Comparison of ENCODE assay signal across 15 cellular contexts in the genomic region with DNA sequence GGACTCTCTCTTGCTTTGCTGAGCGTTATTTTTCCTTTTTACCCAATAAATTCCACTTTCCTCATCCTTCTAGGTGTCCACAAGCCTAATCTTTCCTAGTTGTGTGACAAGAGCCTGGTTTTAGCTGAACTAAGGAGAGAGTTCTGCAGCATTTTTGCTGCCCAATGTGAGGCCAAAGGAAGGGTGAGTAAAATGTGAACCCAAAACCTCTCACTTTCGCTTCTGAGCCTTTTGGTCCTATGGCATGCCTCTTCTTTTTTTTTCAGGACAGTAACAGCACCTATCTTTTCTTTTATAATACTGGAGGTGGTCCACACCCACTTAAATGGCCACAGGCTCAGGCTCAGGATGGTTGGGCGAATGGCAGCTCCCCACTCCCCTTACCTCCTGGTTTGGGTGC.
A peak's percentile ranks its signal among the peaks of the same experiment; 100 is the strongest.
DNase-seq lines count a peak whose midpoint lies in the region; ATAC-seq, FAIRE-seq and TF ChIP-seq lines count a peak whose summit lies in the region.
"Had no signal": no experiment of that assay in that cellular context is flagged by ENCODE, and none has a peak within 500 bp of the region (broad histone marks: within the 10 kb centered on the region; RNA-seq: fewer than 3 reads in every experiment).

No MANE protein-coding gene starts in this region.

- no peak overlapping the region for H3K9ac ChIP-seq in GM12878 (ENCODE audit: control insufficient read depth, insufficient read depth, low read length)
- H3K9ac ChIP-seq: GM23248 had no signal

- H3K79me2 ChIP-seq in GM12878 (ENCODE audit: control insufficient read depth, insufficient read depth, low read length): no peaks in the 10 kb centered on the region

- no peak overlapping the region for H3K4me2 ChIP-seq in GM12878 (ENCODE audit: control insufficient read depth, insufficient read depth)

- no peaks in the 10 kb centered on the region for H3K9me3 ChIP-seq in GM12878 (replicated peaks; ENCODE audit: control insufficient read depth, insufficient read depth, low read length)
- H3K9me3 ChIP-seq in upper lobe of right lung: peaks cover 24% of the 10 kb centered on the region

- peaks cover 0 to 9% of the 10 kb centered on the region in 2 experiments; a peak in 1 of 4 replicates for H3K36me3 ChIP-seq in GM12878 (ENCODE audit: control insufficient read depth in 2 of 2, insufficient read depth in 2 of 2, low read length in 1 of 2)
- H3K36me3 ChIP-seq in upper lobe of right lung: peaks cover 7% of the 10 kb centered on the region

- no peak for FAIRE-seq in GM12878 (lab: Jason Lieb, UNC)
- FAIRE-seq: A204.1, H54 had no signal

- TF ChIP-seq CTCF in GM12878 (IDR thresholded peaks at IDR 0.05 in 2 of 3, conservative IDR thresholded peaks at IDR 0.05 in 1 of 3; ENCODE audit: control insufficient read depth in 2 of 3, extremely low read depth in 1 of 3, insufficient read depth in 1 of 3, low read depth in 3 of 3, low read length in 3 of 3) (no peak), upper lobe of right lung (IDR thresholded peaks at IDR 0.05) (no peak)

- 96% methylated on average over 3 of the region's 3 CpGs for WGBS in GM12878 (ENCODE audit: insufficient coverage, insufficient replicate concordance, low lambda C conversion rate, missing lambda C conversion rate)

- DNase-seq in GM12878 (ENCODE audit: low read depth, low spot score) (no peak), upper lobe of right lung (no peak), ureter (ENCODE audit: low spot score) (no peak), cerebellum (ENCODE audit: low spot score) (no peak)
- no peak for DNase-seq in stimulated activated CD4-positive, alpha-beta T cell treated with anti-CD3 and anti-CD28 coated beads, Interleukin-4, amount 100 ng/mL, for 4 hours
- DNase-seq: C1 segment of cervical spinal cord; Calu3; CD4-positive, alpha-beta T cell; DMS 273 treated with DMSO at 0.1 percent for 48 hours; GM23248 had no signal

- H3K27me3 ChIP-seq in GM12878 (replicated peaks in 1 of 2; ENCODE audit: control insufficient read depth in 2 of 2, insufficient read depth in 2 of 2, low read length in 1 of 2) (no peaks in the 10 kb centered on the region), upper lobe of right lung (no peaks in the 10 kb centered on the region)

- no peak overlapping the region for H2AFZ ChIP-seq in GM12878 (ENCODE audit: control insufficient read depth, low read depth, low read length)
- H2AFZ ChIP-seq: GM23248 had no signal

- SMC1A ChIA-PET in GM12878 (lab: Charles Lee; ENCODE audit: uncharacterized antibody, unreplicated experiment): no interaction called here

- H3K27ac ChIP-seq in GM12878 (ENCODE audit: control insufficient read depth, insufficient read depth) (no peak overlapping the region), upper lobe of right lung (no peak overlapping the region)
- H3K27ac ChIP-seq: GM23248 had no signal

- no peak for TF ChIP-seq EP300 in GM12878 (IDR thresholded peaks at IDR 0.05; ENCODE audit: borderline replicate concordance in 1 of 2, control insufficient read depth in 1 of 2, low read depth in 2 of 2, low read length in 2 of 2)

- H3K4me1 ChIP-seq in GM12878 (ENCODE audit: control insufficient read depth, insufficient read depth, low read length) (peaks cover 6% of the 10 kb centered on the region; the same call in 1 of the 2 replicates), upper lobe of right lung (no peaks in the 10 kb centered on the region)

- H4K20me1 ChIP-seq in GM12878 (ENCODE audit: control insufficient read depth, insufficient read depth): no peaks in the 10 kb centered on the region

- POLR2A ChIA-PET in GM12878 (lab: Charles Lee): no interaction called here

- RAD21 ChIA-PET in GM12878 (lab: Charles Lee; ENCODE audit: unreplicated experiment): no interaction called here

- no peak for TF ChIP-seq POLR2A in GM12878 (IDR thresholded peaks at IDR 0.05; ENCODE audit: low read depth, low read length)

- no TSS peak for BruUV-seq in GM12878 (replicated peaks; lab: Mats Ljungman, UMichigan)

- ATAC-seq in GM18511 (IDR thresholded peaks at IDR 0.05; ENCODE audit: unreplicated experiment) (peak; percentile 58), HG03432 (IDR thresholded peaks at IDR 0.05; ENCODE audit: unreplicated experiment) (peak; percentile 68), GM12878 (peak; percentile 71), upper lobe of right lung (peak; percentile 20)
- ATAC-seq: HCT116 had no signal

- intact Hi-C loops in GM12878 (cut with micrococcal nuclease; ENCODE audit: unreplicated experiment): no loop called here
- intact Hi-C loops in upper lobe of right lung (cut with DNase I): no loop called here

- in situ Hi-C loops in GM12878 (cut with MboI): no loop called here

- CTCF ChIA-PET in GM12878 (lab: Yijun Ruan, JAX): interaction anchor here (1.1 to 1.2 kb wide), 2 partner anchors 8 to 944 kb away, joined by 3 to 4 read pairs; no protein-coding TSS in a partner anchor

- TF ChIP-seq RAD21 in GM12878 (IDR thresholded peaks at IDR 0.05; ENCODE audit: insufficient read depth, low read depth, low read length): no peak

- no peak overlapping the region for H3K4me3 ChIP-seq in GM12878
- H3K4me3 ChIP-seq in upper lobe of right lung: no peak overlapping the region
- H3K4me3 ChIP-seq: GM23248 had no signal

TF ChIP-seq in GM12878, 131 proteins besides CTCF, POLR2A, EP300 and RAD21:
- no peak for TF ChIP-seq BACH1 (IDR thresholded peaks at IDR 0.05; ENCODE audit: borderline replicate concordance)
- TF ChIP-seq IRF4 (IDR thresholded peaks at IDR 0.05; ENCODE audit: low read depth, low read length): no peak
- TF ChIP-seq FOXK2 (IDR thresholded peaks at IDR 0.05): no peak
- TF ChIP-seq SMAD5 (IDR thresholded peaks at IDR 0.05; ENCODE audit: low read depth): no peak
- TF ChIP-seq ESRRA (IDR thresholded peaks at IDR 0.05; ENCODE audit: low read length): no peak
- TF ChIP-seq, protein P1, sequence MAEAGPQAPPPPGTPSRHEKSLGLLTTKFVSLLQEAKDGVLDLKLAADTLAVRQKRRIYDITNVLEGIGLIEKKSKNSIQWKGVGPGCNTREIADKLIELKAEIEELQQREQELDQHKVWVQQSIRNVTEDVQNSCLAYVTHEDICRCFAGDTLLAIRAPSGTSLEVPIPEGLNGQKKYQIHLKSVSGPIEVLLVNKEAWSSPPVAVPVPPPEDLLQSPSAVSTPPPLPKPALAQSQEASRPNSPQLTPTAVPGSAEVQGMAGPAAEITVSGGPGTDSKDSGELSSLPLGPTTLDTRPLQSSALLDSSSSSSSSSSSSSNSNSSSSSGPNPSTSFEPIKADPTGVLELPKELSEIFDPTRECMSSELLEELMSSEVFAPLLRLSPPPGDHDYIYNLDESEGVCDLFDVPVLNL (IDR thresholded peaks at IDR 0.05; ENCODE audit: low read depth, low read length): no peak
- no peak for TF ChIP-seq WRNIP1 (IDR thresholded peaks at IDR 0.05; ENCODE audit: borderline replicate concordance, low read depth, low read length)
- no peak for TF ChIP-seq BCL11A (IDR thresholded peaks at IDR 0.05; ENCODE audit: low read depth, low read length)
- TF ChIP-seq SREBF2 (IDR thresholded peaks at IDR 0.05; ENCODE audit: low read length): no peak
- TF ChIP-seq, protein P2, sequence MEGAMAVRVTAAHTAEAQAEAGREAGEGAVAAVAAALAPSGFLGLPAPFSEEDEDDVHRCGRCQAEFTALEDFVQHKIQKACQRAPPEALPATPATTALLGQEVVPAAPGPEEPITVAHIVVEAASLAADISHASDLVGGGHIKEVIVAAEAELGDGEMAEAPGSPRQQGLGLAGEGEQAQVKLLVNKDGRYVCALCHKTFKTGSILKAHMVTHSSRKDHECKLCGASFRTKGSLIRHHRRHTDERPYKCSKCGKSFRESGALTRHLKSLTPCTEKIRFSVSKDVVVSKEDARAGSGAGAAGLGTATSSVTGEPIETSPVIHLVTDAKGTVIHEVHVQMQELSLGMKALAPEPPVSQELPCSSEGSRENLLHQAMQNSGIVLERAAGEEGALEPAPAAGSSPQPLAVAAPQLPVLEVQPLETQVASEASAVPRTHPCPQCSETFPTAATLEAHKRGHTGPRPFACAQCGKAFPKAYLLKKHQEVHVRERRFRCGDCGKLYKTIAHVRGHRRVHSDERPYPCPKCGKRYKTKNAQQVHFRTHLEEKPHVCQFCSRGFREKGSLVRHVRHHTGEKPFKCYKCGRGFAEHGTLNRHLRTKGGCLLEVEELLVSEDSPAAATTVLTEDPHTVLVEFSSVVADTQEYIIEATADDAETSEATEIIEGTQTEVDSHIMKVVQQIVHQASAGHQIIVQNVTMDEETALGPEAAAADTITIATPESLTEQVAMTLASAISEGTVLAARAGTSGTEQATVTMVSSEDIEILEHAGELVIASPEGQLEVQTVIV (IDR thresholded peaks at IDR 0.05; ENCODE audit: borderline replicate concordance, partially characterized antibody): no peak
- no peak for TF ChIP-seq JUNB (IDR thresholded peaks at IDR 0.05)
- TF ChIP-seq EED (IDR thresholded peaks at IDR 0.05; ENCODE audit: low read depth): no peak
- TF ChIP-seq GABPA (IDR thresholded peaks at IDR 0.05; ENCODE audit: low read depth): no peak
- TF ChIP-seq LARP7 (IDR thresholded peaks at IDR 0.05): no peak
- TF ChIP-seq, protein P3, sequence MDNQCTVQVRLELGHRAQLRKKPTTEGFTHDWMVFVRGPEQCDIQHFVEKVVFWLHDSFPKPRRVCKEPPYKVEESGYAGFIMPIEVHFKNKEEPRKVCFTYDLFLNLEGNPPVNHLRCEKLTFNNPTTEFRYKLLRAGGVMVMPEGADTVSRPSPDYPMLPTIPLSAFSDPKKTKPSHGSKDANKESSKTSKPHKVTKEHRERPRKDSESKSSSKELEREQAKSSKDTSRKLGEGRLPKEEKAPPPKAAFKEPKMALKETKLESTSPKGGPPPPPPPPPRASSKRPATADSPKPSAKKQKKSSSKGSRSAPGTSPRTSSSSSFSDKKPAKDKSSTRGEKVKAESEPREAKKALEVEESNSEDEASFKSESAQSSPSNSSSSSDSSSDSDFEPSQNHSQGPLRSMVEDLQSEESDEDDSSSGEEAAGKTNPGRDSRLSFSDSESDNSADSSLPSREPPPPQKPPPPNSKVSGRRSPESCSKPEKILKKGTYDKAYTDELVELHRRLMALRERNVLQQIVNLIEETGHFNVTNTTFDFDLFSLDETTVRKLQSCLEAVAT (IDR thresholded peaks at IDR 0.05): no peak
- TF ChIP-seq EGR1 (IDR thresholded peaks at IDR 0.05; ENCODE audit: borderline replicate concordance in 1 of 2, low read depth in 2 of 2, low read length in 2 of 2): no peak

Comparison
In these comparisons a context has a peak if more than half of its experiments do, and no peak if none do; other contexts are left out.
1. ATAC-seq: peak in every context shown above with its lines; median percentile 71 in GM12878; 68 in HG03432; 58 in GM18511; 20 in upper lobe of right lung.